Comparison of ENCODE assay signal across 1 cellular context in the genomic region with DNA sequence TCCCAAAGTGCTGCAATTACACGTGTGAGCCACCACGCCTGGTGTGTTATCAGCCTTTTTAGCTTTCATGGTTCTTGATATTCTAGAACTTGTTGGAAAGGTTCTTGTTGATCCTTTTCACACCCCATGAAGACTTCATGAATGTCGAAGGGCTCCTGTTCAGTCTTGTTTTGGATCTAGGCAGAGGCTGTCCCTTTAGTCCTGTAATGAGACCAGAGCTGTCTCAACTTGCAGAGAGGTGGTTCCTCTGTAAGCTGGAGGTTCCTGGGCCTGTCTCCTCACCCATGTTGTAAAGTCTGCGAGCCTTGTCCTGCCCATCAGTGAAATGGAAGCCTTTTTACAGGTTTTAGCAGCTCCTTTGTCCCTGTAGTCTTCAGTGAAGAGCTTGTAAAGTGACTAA.
TF ChIP-seq lines count a peak whose summit lies in the region.

No MANE protein-coding gene starts in this region.

TF ChIP-seq in IMR-90, 13 proteins besides CTCF, POLR2A, EP300 and RAD21:
- no peak for TF ChIP-seq NFE2L2 (IDR thresholded peaks at IDR 0.05; ENCODE audit: low read depth, low read length)
- TF ChIP-seq MAZ (IDR thresholded peaks at IDR 0.05; ENCODE audit: borderline replicate concordance, low read depth, low read length), result no peak
- TF ChIP-seq CHD1 (IDR thresholded peaks at IDR 0.05; ENCODE audit: low read depth, low read length), result no peak
- TF ChIP-seq, protein P1, sequence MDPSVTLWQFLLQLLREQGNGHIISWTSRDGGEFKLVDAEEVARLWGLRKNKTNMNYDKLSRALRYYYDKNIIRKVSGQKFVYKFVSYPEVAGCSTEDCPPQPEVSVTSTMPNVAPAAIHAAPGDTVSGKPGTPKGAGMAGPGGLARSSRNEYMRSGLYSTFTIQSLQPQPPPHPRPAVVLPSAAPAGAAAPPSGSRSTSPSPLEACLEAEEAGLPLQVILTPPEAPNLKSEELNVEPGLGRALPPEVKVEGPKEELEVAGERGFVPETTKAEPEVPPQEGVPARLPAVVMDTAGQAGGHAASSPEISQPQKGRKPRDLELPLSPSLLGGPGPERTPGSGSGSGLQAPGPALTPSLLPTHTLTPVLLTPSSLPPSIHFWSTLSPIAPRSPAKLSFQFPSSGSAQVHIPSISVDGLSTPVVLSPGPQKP (IDR thresholded peaks at IDR 0.05; ENCODE audit: borderline replicate concordance, low read depth, low read length), result no peak
- TF ChIP-seq, protein P2, sequence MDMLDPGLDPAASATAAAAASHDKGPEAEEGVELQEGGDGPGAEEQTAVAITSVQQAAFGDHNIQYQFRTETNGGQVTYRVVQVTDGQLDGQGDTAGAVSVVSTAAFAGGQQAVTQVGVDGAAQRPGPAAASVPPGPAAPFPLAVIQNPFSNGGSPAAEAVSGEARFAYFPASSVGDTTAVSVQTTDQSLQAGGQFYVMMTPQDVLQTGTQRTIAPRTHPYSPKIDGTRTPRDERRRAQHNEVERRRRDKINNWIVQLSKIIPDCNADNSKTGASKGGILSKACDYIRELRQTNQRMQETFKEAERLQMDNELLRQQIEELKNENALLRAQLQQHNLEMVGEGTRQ (IDR thresholded peaks at IDR 0.05; ENCODE audit: low read depth, low read length), result no peak
- TF ChIP-seq SMC3 (IDR thresholded peaks at IDR 0.05; ENCODE audit: low read depth, low read length), result no peak
- TF ChIP-seq RCOR1 (IDR thresholded peaks at IDR 0.05; ENCODE audit: insufficient replicate concordance, low read length), result no peak
- TF ChIP-seq MXI1 (IDR thresholded peaks at IDR 0.05; ENCODE audit: borderline replicate concordance, low read depth, low read length), result no peak
- no peak for TF ChIP-seq FOS (IDR thresholded peaks at IDR 0.05; ENCODE audit: low read depth, low read length)
- no peak for TF ChIP-seq CEBPB (IDR thresholded peaks at IDR 0.05; ENCODE audit: low read depth, low read length)
- no peak for TF ChIP-seq BHLHE40 (IDR thresholded peaks at IDR 0.05; ENCODE audit: low read depth, low read length)
- no peak for TF ChIP-seq RFX5 (IDR thresholded peaks at IDR 0.05; ENCODE audit: low read depth, low read length)
- no peak for TF ChIP-seq MAFK (IDR thresholded peaks at IDR 0.05; ENCODE audit: low read depth, low read length)
